In the genomic region with DNA sequence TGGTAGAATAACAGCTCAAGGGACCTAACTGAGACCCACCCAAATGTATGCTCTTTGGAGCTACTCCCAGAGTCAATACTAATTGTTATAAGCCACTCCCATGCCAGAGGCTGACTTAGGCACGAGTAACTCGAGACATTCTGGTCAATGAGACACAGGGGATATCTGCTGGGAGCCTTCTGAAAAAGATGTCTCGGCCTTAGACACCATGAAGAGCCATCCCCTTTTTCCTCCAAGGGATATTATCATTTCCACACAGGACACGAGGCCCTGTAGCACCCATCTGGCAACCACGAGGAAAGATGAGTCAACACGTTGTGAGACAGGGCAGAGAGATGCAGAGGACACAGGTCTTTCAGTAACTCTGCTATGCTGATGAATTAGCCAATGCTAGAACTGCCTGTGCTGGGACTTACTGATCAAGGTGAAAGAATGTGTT, we compare ENCODE assay signal across 10 cellular contexts. TPM values are rescaled to one million over a fixed set of nuclear protein-coding genes. Genes with fewer than 3 reads are reported as not detected.
DNase-seq lines count a peak whose midpoint lies in the region; ATAC-seq, FAIRE-seq and TF ChIP-seq lines count a peak whose summit lies in the region.
"Had no signal": no experiment of that assay in that cellular context is flagged by ENCODE, and none has a peak within 500 bp of the region (broad histone marks: within the 10 kb centered on the region; RNA-seq: fewer than 3 reads in every experiment).

No MANE protein-coding gene starts in this region.

- H2BK5ac ChIP-seq in H1 (ENCODE audit: low read depth, low read length): peak overlapping the region; percentile 39; the same call in 1 of the 2 replicates

- POLR2A ChIA-PET in PC-3 (lab: Charles Lee; ENCODE audit: unreplicated experiment): interaction anchor here (0.7 kb wide), 1 partner anchor 102 kb away, joined by 3 read pairs; no protein-coding TSS in a partner anchor
- POLR2A ChIA-PET in H1 (lab: Charles Lee; ENCODE audit: partially characterized antibody): no interaction called here

- H3K23ac ChIP-seq in H1 (ENCODE audit: insufficient read length): no peak overlapping the region

- H3K14ac ChIP-seq in H1 (ENCODE audit: insufficient read length): no peak overlapping the region

- FAIRE-seq in H1 (lab: Jason Lieb, UNC): no peak

- H3K4ac ChIP-seq in H1 (replicated peaks; ENCODE audit: insufficient read length, low read depth, low read length): no peak overlapping the region

- H3K4me3 ChIP-seq in PC-3 (ENCODE audit: low read length) (no peak overlapping the region), H1 (ENCODE audit: extremely low read depth in 1 of 4, insufficient read depth in 2 of 4, low read depth in 3 of 4, low read length in 4 of 4) (no peak overlapping the region)
- H3K4me3 ChIP-seq: lung had no signal

- H4K20me1 ChIP-seq in PC-3 (ENCODE audit: low read length) (no peaks in the 10 kb centered on the region), H1 (replicated peaks in 1 of 2; ENCODE audit: control insufficient read depth in 1 of 2, insufficient read depth in 2 of 2, low read length in 2 of 2) (no peaks in the 10 kb centered on the region)

- no TSS peak for BruUV-seq in PC-3 (replicated peaks; lab: Mats Ljungman, UMichigan)

- 0 out of 2 replicates have a peak overlapping the region, but pooled peaks have one; percentile 1 for H3K27ac ChIP-seq in PC-3 (ENCODE audit: low read length)
- H3K27ac ChIP-seq in H1 (ENCODE audit: low read depth, low read length): no peak overlapping the region
- H3K27ac ChIP-seq: 22Rv1 had no signal

- ATAC-seq in PC-3 (peak; percentile 75), sciatic nerve (peak; percentile 55), HG03442 (IDR thresholded peaks at IDR 0.05; ENCODE audit: unreplicated experiment) (no peak)

- H4K5ac ChIP-seq in H1 (ENCODE audit: insufficient read length, low read depth, low read length): no peak overlapping the region

- H3K79me2 ChIP-seq in PC-3 (ENCODE audit: low read length) (no peaks in the 10 kb centered on the region), H1 (ENCODE audit: control insufficient read depth in 1 of 2, insufficient read depth in 2 of 2, low read length in 2 of 2) (no peaks in the 10 kb centered on the region)

- H3K23me2 ChIP-seq in H1 (ENCODE audit: low read depth, low read length): 0 out of 2 replicates have a peak, but pooled peaks cover 2% of the 10 kb centered on the region

- H3K18ac ChIP-seq in H1 (ENCODE audit: extremely low read depth, low read length): no peak overlapping the region

- DNase-seq in DMS153 (lab: John Stamatoyannopoulos, UW) (peak; percentile 47), DMS153 treated with DMSO at 0.1 percent for 48 hours (lab: John Stamatoyannopoulos, UW; ENCODE audit: unreplicated experiment) (no peak), PC-3 (peak; percentile 63), H1 (ENCODE audit: low read depth in 1 of 2, low spot score in 2 of 2) (no peak), sciatic nerve (ENCODE audit: low spot score) (no peak), GM10266 (ENCODE audit: extremely low spot score) (no peak), NCI-H345 (lab: John Stamatoyannopoulos, UW) (no peak)

- WGBS in H1 (ENCODE audit: extremely low coverage in 1 of 2, insufficient coverage in 1 of 2, insufficient read length in 1 of 2, insufficient replicate concordance in 2 of 2, low coverage in 1 of 2, low lambda C conversion rate in 2 of 2, missing lambda C conversion rate in 1 of 2), 2 experiments: 82% methylated on average over 6 of the region's 6 CpGs; no CpG with 5 or more reads in 1 of the 2 experiments

- intact Hi-C loops in PC-3 (cut with micrococcal nuclease): no loop called here
- intact Hi-C loops in sciatic nerve (cut with DNase I): no loop called here

- peaks cover 2% of the 10 kb centered on the region; the same call in 1 of the 2 replicates for H3K79me1 ChIP-seq in H1 (ENCODE audit: low read depth, low read length)

- TF ChIP-seq EP300 in H1 (IDR thresholded peaks at IDR 0.05; ENCODE audit: borderline replicate concordance in 1 of 2, low read depth in 2 of 2, low read length in 2 of 2): no peak

- CTCF ChIA-PET in PC-3 (lab: Charles Lee) (interaction anchor here (0.9 to 1.0 kb wide), 2 partner anchors 107 to 397 kb away, joined by 5 to 6 read pairs; no protein-coding TSS in a partner anchor), H1 (lab: Charles Lee; ENCODE audit: partially characterized antibody) (interaction anchor here (0.6 to 2.0 kb wide), 11 partner anchors 11 to 121 kb away, joined by 3 to 9 read pairs (median 3); no protein-coding TSS in a partner anchor)

- no peak overlapping the region for H3K9ac ChIP-seq in PC-3 (ENCODE audit: low read length)
- H3K9ac ChIP-seq in H1 (replicated peaks in 1 of 4; ENCODE audit: extremely low read depth in 1 of 4, low read depth in 3 of 4, low read length in 3 of 4): no peak overlapping the region

- H2BK15ac ChIP-seq in H1 (ENCODE audit: low read length): 0 out of 2 replicates have a peak overlapping the region, but pooled peaks have one; percentile 98

- H2BK120ac ChIP-seq in H1 (replicated peaks; ENCODE audit: low read depth, low read length): no peak overlapping the region

- H3K4me1 ChIP-seq in PC-3 (ENCODE audit: insufficient read depth, low read length) (peaks cover 26% of the 10 kb centered on the region), H1 (replicated peaks in 1 of 4; ENCODE audit: control insufficient read depth in 3 of 4, insufficient read depth in 4 of 4, low read length in 3 of 4) (no peaks in the 10 kb centered on the region)

- no peak overlapping the region for H3K4me2 ChIP-seq in PC-3 (ENCODE audit: low read length)
- H3K4me2 ChIP-seq in H1 (ENCODE audit: insufficient read depth in 1 of 2, low read depth in 2 of 2, low read length in 2 of 2): no peak overlapping the region

- H2AFZ ChIP-seq in PC-3 (ENCODE audit: low read length) (no peak overlapping the region), H1 (ENCODE audit: low read length) (no peak overlapping the region)

- H3K36me3 ChIP-seq in PC-3 (ENCODE audit: low read depth, low read length) (no peaks in the 10 kb centered on the region), H1 (ENCODE audit: control insufficient read depth in 2 of 4, insufficient read depth in 4 of 4, low read length in 3 of 4) (no peaks in the 10 kb centered on the region)

- H3F3A ChIP-seq in PC-3 (ENCODE audit: low read length, unreplicated experiment): no peaks in the 10 kb centered on the region

- H2AK5ac ChIP-seq in H1 (ENCODE audit: low read depth, low read length): no peak overlapping the region

- H4K91ac ChIP-seq in H1 (replicated peaks; ENCODE audit: insufficient read length, low read length): no peak overlapping the region

- TF ChIP-seq CTCF in PC-3 (conservative IDR thresholded peaks at IDR 0.05; ENCODE audit: low read depth, low read length) (no peak), H1 (IDR thresholded peaks at IDR 0.05; ENCODE audit: control extremely low read depth in 1 of 3, insufficient read depth in 1 of 3, low read depth in 1 of 3, low read length in 3 of 3) (no peak), GM10266 (IDR thresholded peaks at IDR 0.05; ENCODE audit: control insufficient read depth, insufficient read depth, low read depth, missing control alignments) (no peak)

- H3K9me2 ChIP-seq in PC-3 (replicated peaks; ENCODE audit: low read length): no peaks in the 10 kb centered on the region

- H3K9me3 ChIP-seq in PC-3 (ENCODE audit: low read length) (no peaks in the 10 kb centered on the region), H1 (ENCODE audit: insufficient read depth in 2 of 2, low read depth in 1 of 2, low read length in 1 of 2) (no peaks in the 10 kb centered on the region)

- no peak for TF ChIP-seq POLR2A in H1 (IDR thresholded peaks at IDR 0.05; ENCODE audit: control extremely low read depth in 1 of 2, low read depth in 2 of 2, low read length in 2 of 2)

- H3K56ac ChIP-seq in H1 (replicated peaks; ENCODE audit: insufficient read length, low read depth, low read length): no peak overlapping the region

- H4K8ac ChIP-seq in H1 (ENCODE audit: extremely low read depth, insufficient read depth, low read length): no peak overlapping the region

- no peaks in the 10 kb centered on the region for H3K27me3 ChIP-seq in PC-3 (ENCODE audit: low read length)
- no peaks in the 10 kb centered on the region for H3K27me3 ChIP-seq in H1 (replicated peaks in 1 of 4; ENCODE audit: control insufficient read depth in 3 of 4, extremely low read depth in 1 of 4, insufficient read depth in 3 of 4, low read length in 3 of 4)

- no peak for TF ChIP-seq RAD21 in H1 (IDR thresholded peaks at IDR 0.05 in 1 of 2, conservative IDR thresholded peaks at IDR 0.05 in 1 of 2; ENCODE audit: low read depth in 2 of 2, low read length in 2 of 2)

- no peak overlapping the region for H2BK12ac ChIP-seq in H1 (ENCODE audit: low read depth, low read length)

- H2BK20ac ChIP-seq in H1 (ENCODE audit: low read length): no peak overlapping the region

TF ChIP-seq in H1, 55 proteins besides CTCF, POLR2A, EP300 and RAD21:
- TF ChIP-seq CBX8 (IDR thresholded peaks at IDR 0.05; ENCODE audit: borderline replicate concordance, low read depth, low read length) (no peak), TEAD4 (IDR thresholded peaks at IDR 0.05; ENCODE audit: low read depth, low read length) (no peak)

RNA-seq across cellular contexts. Expression of a gene that starts 30.7 kb away (rescaled TPM):
- total RNA-seq in PC-3 (2014; rRNA removed) (17.7 and 24.1 TPM in 2 replicates), sciatic nerve (81.2 TPM)
- 4.2 and 4.8 TPM in 2 replicates for total RNA-seq in H1 (2021; fragmentation: NEBNext Ultra II Directional; extraction: Animal tissue kit (Norgen Biotek cat#: 25700))
- 1.7 and 2.0 TPM in 2 replicates for polyA plus RNA-seq in H1 (2011; rRNA removed)
- polyA plus RNA-seq in H1 (2011; cell fraction: cytosol; rRNA removed): 1.9 TPM
- 3.6 TPM for polyA plus RNA-seq in H1 (2011; cell fraction: nucleus; rRNA removed)
- 3.0 to 3.4 TPM (median 3.2 TPM) in 4 replicates for polyA plus RNA-seq in H1 (2012, experiment 1 of 2)
- polyA plus RNA-seq in H1 (2012, experiment 2 of 2): 3.4 TPM
- polyA plus RNA-seq in H1 (2013, experiment 1 of 2): 2.3 TPM
- 2.4 TPM for polyA plus RNA-seq in H1 (2013, experiment 2 of 2)
- polyA minus RNA-seq in H1 (2011; rRNA and poly(A)+ RNA removed): 3.7 and 4.3 TPM in 2 replicates
- polyA minus RNA-seq in H1 (2011; cell fraction: cytosol; rRNA and poly(A)+ RNA removed): 4.2 TPM
- polyA minus RNA-seq in H1 (2011; cell fraction: nucleus; rRNA and poly(A)+ RNA removed): 6.3 TPM

Comparison
In these comparisons a context has a peak if more than half of its experiments do, and no peak if none do; other contexts are left out.
1. DNase-seq: peak in DMS153 (single experiment) and PC-3 (single experiment); none in DMS153 treated with DMSO at 0.1 percent for 48 hours (single experiment), H1 (0 of 2), sciatic nerve (single experiment), GM10266 (single experiment) and NCI-H345 (single experiment).